18 cellular contexts compared by ENCODE assay signal in genomic region chr1:29488086-29488793, GRCh38.
A peak's percentile ranks its signal among the peaks of the same experiment; 100 is the strongest.
DNase-seq lines count a peak whose midpoint lies in the region; ATAC-seq, FAIRE-seq and TF ChIP-seq lines count a peak whose summit lies in the region.
"Had no signal": no experiment of that assay in that cellular context is flagged by ENCODE, and none has a peak within 500 bp of the region (broad histone marks: within the 10 kb centered on the region; RNA-seq: fewer than 3 reads in every experiment).

No MANE protein-coding gene starts in this region.

- H3K9ac ChIP-seq in H9 (ENCODE audit: extremely low read depth, insufficient read length, low read length): no peak overlapping the region
- no peak overlapping the region for H3K9ac ChIP-seq in H1 (replicated peaks in 1 of 4; ENCODE audit: extremely low read depth in 1 of 4, low read depth in 3 of 4, low read length in 3 of 4)
- H3K9ac ChIP-seq: GM23248 had no signal

- H2AK5ac ChIP-seq in H9 (ENCODE audit: insufficient read length, low read length): no peak overlapping the region
- no peak overlapping the region for H2AK5ac ChIP-seq in H1 (ENCODE audit: low read depth, low read length)

- no peaks in the 10 kb centered on the region; the same call in 2 of the 3 replicates for H3K36me3 Mint-ChIP-seq in GM23338 (ENCODE audit: low read depth)
- H3K36me3 Mint-ChIP-seq in H9 (ENCODE audit: insufficient read depth in 1 of 3, low read depth in 3 of 3): no peaks in the 10 kb centered on the region
- no peaks in the 10 kb centered on the region for H3K36me3 Mint-ChIP-seq in osteocyte (ENCODE audit: unreplicated experiment)

- TF ChIP-seq POLR2A in H1 (IDR thresholded peaks at IDR 0.05; ENCODE audit: control extremely low read depth in 1 of 2, low read depth in 2 of 2, low read length in 2 of 2): no peak
- no peak for TF ChIP-seq POLR2A in gastroesophageal sphincter (IDR thresholded peaks at IDR 0.05)

- H3K79me2 ChIP-seq in GM23338 (replicated peaks; ENCODE audit: insufficient read depth) (no peaks in the 10 kb centered on the region), H9 (ENCODE audit: insufficient read depth, low read length) (no peaks in the 10 kb centered on the region), H1 (ENCODE audit: control insufficient read depth in 1 of 2, insufficient read depth in 2 of 2, low read length in 2 of 2) (no peaks in the 10 kb centered on the region)

- no peaks in the 10 kb centered on the region for H3K9me2 ChIP-seq in GM23338 (ENCODE audit: insufficient read depth)

- peak overlapping the region; percentile 14; the same call in 1 of the 2 replicates for H2AFZ ChIP-seq in GM23338
- no peak overlapping the region for H2AFZ ChIP-seq in H9 (ENCODE audit: low read length)
- H2AFZ ChIP-seq in H1 (ENCODE audit: low read length): no peak overlapping the region
- H2AFZ ChIP-seq: GM23248 had no signal

- no peaks in the 10 kb centered on the region for H3K36me3 ChIP-seq in GM23338 (ENCODE audit: insufficient read depth)
- H3K36me3 ChIP-seq in H1 (ENCODE audit: control insufficient read depth in 2 of 4, insufficient read depth in 4 of 4, low read length in 3 of 4): no peaks in the 10 kb centered on the region
- no peaks in the 10 kb centered on the region for H3K36me3 ChIP-seq in gastroesophageal sphincter
- H3K36me3 ChIP-seq: BE2C had no signal

- H2BK20ac ChIP-seq in H9 (ENCODE audit: low read depth, low read length, poor library complexity, severe bottlenecking): no peak overlapping the region
- no peak overlapping the region for H2BK20ac ChIP-seq in H1 (ENCODE audit: low read length)

- no peak for FAIRE-seq in H1 (lab: Jason Lieb, UNC)
- FAIRE-seq: A204.1, D721Med, G401.6, GM12891 had no signal

- H3K4me1 ChIP-seq in GM23338 (ENCODE audit: insufficient read depth): no peaks in the 10 kb centered on the region
- no peaks in the 10 kb centered on the region for H3K4me1 ChIP-seq in H9 (ENCODE audit: insufficient read depth, low read length)
- H3K4me1 ChIP-seq in H1 (replicated peaks in 1 of 4; ENCODE audit: control insufficient read depth in 3 of 4, insufficient read depth in 4 of 4, low read length in 3 of 4): peaks cover 0 to 3% (median 0%) of the 10 kb centered on the region in 4 experiments; a peak in 3 of 7 replicates
- H3K4me1 ChIP-seq in gastroesophageal sphincter: no peaks in the 10 kb centered on the region
- H3K4me1 ChIP-seq: BE2C, Caco-2 had no signal

- TF ChIP-seq EP300 in H1 (IDR thresholded peaks at IDR 0.05; ENCODE audit: borderline replicate concordance in 1 of 2, low read depth in 2 of 2, low read length in 2 of 2): no peak
- no peak for TF ChIP-seq EP300 in gastroesophageal sphincter (IDR thresholded peaks at IDR 0.05)

- ATAC-seq in GM23338: peak; percentile 28; the same call in 1 of the 3 replicates
- ATAC-seq in gastroesophageal sphincter: no peak
- ATAC-seq in HG03439 (IDR thresholded peaks at IDR 0.05; ENCODE audit: unreplicated experiment): no peak

- H3K27ac Mint-ChIP-seq in GM23338 (no peak overlapping the region), H9 (0 out of 7 replicates have a peak overlapping the region, but pooled peaks of 2 of the 3 experiments have one; percentile 67 to 70), osteocyte (ENCODE audit: unreplicated experiment) (no peak overlapping the region)
- H3K27ac Mint-ChIP-seq: CD4-positive, alpha-beta T cell had no signal

- no peak overlapping the region for H3K56ac ChIP-seq in H9 (ENCODE audit: insufficient read length, low read depth, low read length)
- H3K56ac ChIP-seq in H1 (replicated peaks; ENCODE audit: insufficient read length, low read depth, low read length): no peak overlapping the region

- H4K5ac ChIP-seq in H9 (ENCODE audit: insufficient read length, low read depth, low read length) (no peak overlapping the region), H1 (ENCODE audit: insufficient read length, low read depth, low read length) (no peak overlapping the region)

- H3K27ac ChIP-seq in GM23338 (ENCODE audit: low read depth) (no peak overlapping the region), H9 (ENCODE audit: insufficient read length, low read depth, low read length) (no peak overlapping the region), H1 (ENCODE audit: low read depth, low read length) (no peak overlapping the region), gastroesophageal sphincter (no peak overlapping the region)
- H3K27ac ChIP-seq: GM23248 had no signal

- H3K79me1 ChIP-seq in H9 (ENCODE audit: insufficient read depth, low read depth, low read length, poor library complexity, severe bottlenecking) (no peaks in the 10 kb centered on the region), H1 (ENCODE audit: low read depth, low read length) (no peaks in the 10 kb centered on the region; the same call in 1 of the 2 replicates)

- H2BK15ac ChIP-seq in H9 (ENCODE audit: low read depth, low read length) (no peak overlapping the region), H1 (ENCODE audit: low read length) (no peak overlapping the region; the same call in 1 of the 2 replicates)

- H2BK120ac ChIP-seq in H9 (ENCODE audit: low read depth, low read length, poor library complexity, severe bottlenecking) (no peak overlapping the region), H1 (replicated peaks; ENCODE audit: low read depth, low read length) (no peak overlapping the region)

- H3K4me2 ChIP-seq in GM23338 (no peak overlapping the region), H9 (ENCODE audit: insufficient read depth, insufficient read length, low read length) (no peak overlapping the region), H1 (ENCODE audit: insufficient read depth in 1 of 2, low read depth in 2 of 2, low read length in 2 of 2) (no peak overlapping the region)

- TF ChIP-seq CTCF in GM23338 (conservative IDR thresholded peaks at IDR 0.05; ENCODE audit: low read depth in 2 of 2) (no peak), H9 (conservative IDR thresholded peaks at IDR 0.05) (no peak), H1 (IDR thresholded peaks at IDR 0.05; ENCODE audit: control extremely low read depth in 1 of 3, insufficient read depth in 1 of 3, low read depth in 1 of 3, low read length in 3 of 3) (no peak), osteocyte (IDR thresholded peaks at IDR 0.05) (no peak), gastroesophageal sphincter (IDR thresholded peaks at IDR 0.05) (no peak)

- DNase-seq in GM23338 (ENCODE audit: low spot score) (no peak), H9 (no peak), H1 (ENCODE audit: low read depth in 1 of 2, low spot score in 2 of 2) (peak in 1 of 2 experiments; percentile 39), osteocyte (ENCODE audit: extremely low spot score, unreplicated experiment) (peak; percentile 73)
- DNase-seq in stimulated activated CD4-positive, alpha-beta T cell treated with anti-CD3 and anti-CD28 coated beads, Interleukin-4, amount 100 ng/mL, for 24 hours: no peak
- DNase-seq: ACHN; BE2C; C1 segment of cervical spinal cord; Caco-2; CD4-positive, alpha-beta T cell; GM23248; H7 had no signal

- H3F3A ChIP-seq in GM23338 (replicated peaks; ENCODE audit: low read depth): no peaks in the 10 kb centered on the region

- H2BK12ac ChIP-seq in H9 (ENCODE audit: insufficient read length, low read depth, low read length): no peak overlapping the region
- no peak overlapping the region for H2BK12ac ChIP-seq in H1 (ENCODE audit: low read depth, low read length)

- POLR2A ChIA-PET in H1 (lab: Charles Lee; ENCODE audit: partially characterized antibody): no interaction called here

- H3K9me3 ChIP-seq in H9 (ENCODE audit: control insufficient read depth, low read depth, low read length) (no peaks in the 10 kb centered on the region), H1 (ENCODE audit: insufficient read depth in 2 of 2, low read depth in 1 of 2, low read length in 1 of 2) (no peaks in the 10 kb centered on the region), gastroesophageal sphincter (peaks cover 0 to 2% (median 0%) of the 10 kb centered on the region in 3 donors)
- H3K9me3 ChIP-seq: BE2C, Caco-2 had no signal

- H4K91ac ChIP-seq in H9 (ENCODE audit: insufficient read length, low read depth, low read length) (no peak overlapping the region), H1 (replicated peaks; ENCODE audit: insufficient read length, low read length) (no peak overlapping the region)

- H3K23ac ChIP-seq in H9 (ENCODE audit: insufficient read length, low read depth, low read length) (no peak overlapping the region), H1 (ENCODE audit: insufficient read length) (no peak overlapping the region)

- H3K9me3 Mint-ChIP-seq in GM23338 (no peaks in the 10 kb centered on the region; the same call in 1 of the 3 replicates), H9 (peaks cover 3% of the 10 kb centered on the region in 2 experiments; a peak in 3 of 5 replicates), osteocyte (ENCODE audit: unreplicated experiment) (no peaks in the 10 kb centered on the region)
- H3K9me3 Mint-ChIP-seq: CD4-positive, alpha-beta T cell had no signal

- peaks cover 10% of the 10 kb centered on the region for H3K27me3 Mint-ChIP-seq in GM23338 (ENCODE audit: insufficient read depth, low read depth, poor library complexity)
- H3K27me3 Mint-ChIP-seq in H9 (ENCODE audit: low read depth): no peaks in the 10 kb centered on the region; the same call in 1 of the 2 replicates
- H3K27me3 Mint-ChIP-seq in osteocyte (ENCODE audit: unreplicated experiment): peaks cover under 1% of the 10 kb centered on the region

- H4K8ac ChIP-seq in H9 (replicated peaks; ENCODE audit: insufficient read length, low read depth, low read length) (no peak overlapping the region), H1 (ENCODE audit: extremely low read depth, insufficient read depth, low read length) (peak overlapping the region; percentile 7)

- WGBS in H9 (ENCODE audit: extremely low coverage, insufficient read length, low lambda C conversion rate): no CpG with 5 or more reads among the region's 22 CpGs
- 92% methylated on average over 22 of the region's 22 CpGs; no CpG with 5 or more reads in 1 of the 2 experiments for WGBS in H1 (ENCODE audit: extremely low coverage in 1 of 2, insufficient coverage in 1 of 2, insufficient read length in 1 of 2, insufficient replicate concordance in 2 of 2, low coverage in 1 of 2, low lambda C conversion rate in 2 of 2, missing lambda C conversion rate in 1 of 2), 2 experiments
- 74% methylated on average over 8 of the region's 22 CpGs; no CpG with 5 or more reads in 1 of the 2 donors for WGBS in gastroesophageal sphincter (ENCODE audit: low coverage in 1 of 2), 2 donors

- H2BK5ac ChIP-seq in H9 (ENCODE audit: insufficient read length, low read length) (no peak overlapping the region), H1 (ENCODE audit: low read depth, low read length) (no peak overlapping the region)

- H3K4me1 Mint-ChIP-seq in GM23338 (peaks cover 9% of the 10 kb centered on the region), H9 (peaks cover 8 to 16% of the 10 kb centered on the region in 2 experiments), osteocyte (ENCODE audit: unreplicated experiment) (no peaks in the 10 kb centered on the region)

- H3K23me2 ChIP-seq in H9 (ENCODE audit: insufficient read length, low read depth, low read length, poor library complexity, severe bottlenecking) (no peaks in the 10 kb centered on the region), H1 (ENCODE audit: low read depth, low read length) (no peaks in the 10 kb centered on the region)

- H3K4ac ChIP-seq in H9 (ENCODE audit: low read depth, low read length) (no peak overlapping the region), H1 (replicated peaks; ENCODE audit: insufficient read length, low read depth, low read length) (no peak overlapping the region)

- H3K4me3 Mint-ChIP-seq in GM23338: no peak overlapping the region
- H3K4me3 Mint-ChIP-seq in H9: no peak overlapping the region
- no peak overlapping the region for H3K4me3 Mint-ChIP-seq in osteocyte (ENCODE audit: unreplicated experiment)
- H3K4me3 Mint-ChIP-seq: CD4-positive, alpha-beta T cell had no signal

- TF ChIP-seq RAD21 in H1 (IDR thresholded peaks at IDR 0.05 in 1 of 2, conservative IDR thresholded peaks at IDR 0.05 in 1 of 2; ENCODE audit: low read depth in 2 of 2, low read length in 2 of 2): no peak

- H3K4me3 ChIP-seq in GM23338 (no peak overlapping the region), H1 (ENCODE audit: extremely low read depth in 1 of 4, insufficient read depth in 2 of 4, low read depth in 3 of 4, low read length in 4 of 4) (no peak overlapping the region), gastroesophageal sphincter (no peak overlapping the region)
- H3K4me3 ChIP-seq: GM23248 had no signal

- H3K14ac ChIP-seq in H9 (ENCODE audit: insufficient read depth, low read length): no peak overlapping the region
- no peak overlapping the region for H3K14ac ChIP-seq in H1 (ENCODE audit: insufficient read length)

- H3K18ac ChIP-seq in H9 (ENCODE audit: insufficient read length, low read depth, low read length): no peak overlapping the region
- H3K18ac ChIP-seq in H1 (ENCODE audit: extremely low read depth, low read length): no peak overlapping the region

- H3K27me3 ChIP-seq in GM23338 (ENCODE audit: insufficient read depth): no peaks in the 10 kb centered on the region
- no peaks in the 10 kb centered on the region for H3K27me3 ChIP-seq in H9 (ENCODE audit: insufficient read depth, low read length)
- no peaks in the 10 kb centered on the region; a peak in 2 of 7 replicates for H3K27me3 ChIP-seq in H1 (replicated peaks in 1 of 4; ENCODE audit: control insufficient read depth in 3 of 4, extremely low read depth in 1 of 4, insufficient read depth in 3 of 4, low read length in 3 of 4)
- peaks cover 68% of the 10 kb centered on the region for H3K27me3 ChIP-seq in gastroesophageal sphincter
- H3K27me3 ChIP-seq: BE2C had no signal

- CTCF ChIA-PET in H1 (lab: Charles Lee; ENCODE audit: partially characterized antibody): no interaction called here

- H4K20me1 ChIP-seq in GM23338 (replicated peaks; ENCODE audit: insufficient read depth) (no peaks in the 10 kb centered on the region), H9 (ENCODE audit: control insufficient read depth, insufficient read depth, insufficient read length) (no peaks in the 10 kb centered on the region), H1 (replicated peaks in 1 of 2; ENCODE audit: control insufficient read depth in 1 of 2, insufficient read depth in 2 of 2, low read length in 2 of 2) (no peaks in the 10 kb centered on the region)

- H3T11ph ChIP-seq in H9 (ENCODE audit: low read length): no peak overlapping the region

Comparison
In these comparisons a context has a peak if more than half of its experiments do, and no peak if none do; other contexts are left out.
1. H3K27ac Mint-ChIP-seq: peak in H9 (2 of 3); none in GM23338 (single experiment) and osteocyte (single experiment).